1 cellular context compared by ENCODE assay signal in the genomic region with DNA sequence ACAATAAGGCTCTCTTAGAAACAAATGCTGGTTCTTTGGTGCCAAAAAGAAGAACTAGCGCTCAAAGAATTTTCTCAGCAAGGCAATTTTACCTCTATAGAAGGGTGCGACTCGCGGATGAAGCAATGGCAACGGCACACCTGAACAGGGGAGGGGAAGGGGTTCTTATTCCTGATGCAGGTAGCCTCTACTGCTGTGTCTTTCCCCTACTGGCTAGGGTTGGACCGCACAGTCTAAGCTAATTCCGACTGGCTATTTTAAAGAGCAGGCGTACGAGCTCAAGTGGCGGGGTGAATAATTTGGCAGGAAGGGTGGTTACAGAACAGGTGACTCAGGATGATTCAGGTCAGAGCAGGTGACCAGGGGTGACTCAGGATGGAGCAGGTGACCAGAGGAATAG.
TF ChIP-seq lines count a peak whose summit lies in the region.

No MANE protein-coding gene starts in this region.

TF ChIP-seq in HCT116, 20 proteins besides CTCF, POLR2A, EP300 and RAD21:
- TF ChIP-seq FOSL1 (IDR thresholded peaks at IDR 0.05; ENCODE audit: low read depth) = peak; percentile 48; the same call in 1 of the 2 replicates
- peak; percentile 92 for TF ChIP-seq CBX3 (IDR thresholded peaks at IDR 0.05; ENCODE audit: low read depth)
